12 cellular contexts compared by ENCODE assay signal in the genomic region with DNA sequence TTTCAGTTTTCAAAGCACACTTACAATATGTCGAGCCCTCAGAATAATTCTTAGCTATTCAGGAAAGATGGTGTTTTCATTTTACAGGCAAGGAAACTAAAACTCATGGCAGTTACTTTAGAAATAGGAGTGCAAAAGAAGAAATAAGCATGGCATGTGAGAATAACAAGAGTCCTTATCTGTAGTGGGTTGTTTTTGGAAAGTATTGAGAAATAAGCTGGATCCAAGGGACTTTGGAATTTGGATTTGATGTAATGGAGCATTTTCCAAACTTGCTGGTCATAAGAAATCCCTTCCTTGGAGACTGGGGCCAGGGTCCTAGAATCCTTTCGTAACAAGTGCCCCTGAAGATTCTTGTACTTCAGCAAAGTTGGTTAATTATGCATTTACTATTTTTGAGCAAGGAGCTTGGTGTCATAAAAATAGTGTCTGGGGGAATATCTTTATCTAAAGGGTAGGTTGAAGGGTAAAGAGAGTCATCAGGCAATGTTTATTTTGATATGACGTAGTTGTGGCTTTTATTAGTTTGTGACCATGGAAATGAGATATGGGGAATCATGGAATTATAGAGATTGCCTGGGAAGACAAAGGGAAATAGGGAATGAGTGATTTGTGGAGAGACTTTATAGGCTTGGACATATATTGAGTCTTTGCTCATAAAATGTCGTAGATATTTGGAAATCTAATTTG. TPM values are rescaled to one million over a fixed set of nuclear protein-coding genes. Genes with fewer than 3 reads are reported as not detected.
DNase-seq lines count a peak whose midpoint lies in the region; ATAC-seq, FAIRE-seq and TF ChIP-seq lines count a peak whose summit lies in the region.
"Had no signal": no experiment of that assay in that cellular context is flagged by ENCODE, and none has a peak within 500 bp of the region (broad histone marks: within the 10 kb centered on the region; RNA-seq: fewer than 3 reads in every experiment).

No MANE protein-coding gene starts in this region.

- TF ChIP-seq CTCF in WTC11 (IDR thresholded peaks at IDR 0.05) (no peak), heart right ventricle (IDR thresholded peaks at IDR 0.05) (no peak), smooth muscle cell (IDR thresholded peaks at IDR 0.05; ENCODE audit: borderline replicate concordance, insufficient read depth, poor library complexity, severe bottlenecking) (no peak), body of pancreas (IDR thresholded peaks at IDR 0.05) (no peak)

- ATAC-seq in WTC11 (no peak), heart right ventricle (peak in 7 of 8 donors; percentile 42 to 67 (median 48)), HG03196 (IDR thresholded peaks at IDR 0.05; ENCODE audit: unreplicated experiment) (no peak), body of pancreas (no peak)
- ATAC-seq: HCT116 had no signal

- FAIRE-seq in H54 (lab: Jason Lieb, UNC): peak; percentile 45

- POLR2A ChIA-PET in WTC11 (lab: Charles Lee): no interaction called here

- H3K27ac Mint-ChIP-seq in WTC11: peak overlapping the region; percentile 67; the same call in 1 of the 2 replicates

- intact Hi-C loops in heart right ventricle (cut with DNase I) (loop anchor here in 1 of 10 donors (5.0 kb wide), 1 partner anchor 34 kb away; no protein-coding TSS in a partner anchor), body of pancreas (cut with DNase I) (no loop called here)

- H3K36me3 ChIP-seq in heart right ventricle: no peaks in the 10 kb centered on the region
- no peaks in the 10 kb centered on the region for H3K36me3 ChIP-seq in smooth muscle cell (ENCODE audit: low read depth)
- no peaks in the 10 kb centered on the region for H3K36me3 ChIP-seq in MG63
- H3K36me3 ChIP-seq in body of pancreas (replicated peaks in 1 of 2; ENCODE audit: insufficient read depth in 1 of 2, low read depth in 2 of 2): no peaks in the 10 kb centered on the region

- DNase-seq in H54 (ENCODE audit: insufficient read length, low spot score): no peak
- DNase-seq in WTC11 (ENCODE audit: low spot score): no peak
- no peak for DNase-seq in heart right ventricle
- no peak for DNase-seq in smooth muscle cell (lab: John Stamatoyannopoulos, UW; ENCODE audit: unreplicated experiment)
- DNase-seq in MG63: no peak
- no peak for DNase-seq in body of pancreas
- DNase-seq: activated CD4-positive, alpha-beta T cell treated with anti-CD3 and anti-CD28 coated beads, Interleukin-2, amount 50 U/mL, for 4 hours; NCI-H187 treated with DMSO at 0.1 percent for 48 hours had no signal

- H3K36me3 Mint-ChIP-seq in WTC11: no peaks in the 10 kb centered on the region
- H3K36me3 Mint-ChIP-seq: brain had no signal

- H3K4me3 Mint-ChIP-seq in WTC11: no peak overlapping the region
- H3K4me3 Mint-ChIP-seq: brain had no signal

- H3K4me1 ChIP-seq in heart right ventricle (peaks cover 2 to 97% (median 77%) of the 10 kb centered on the region in 9 donors), smooth muscle cell (ENCODE audit: low read depth) (peaks cover 5% of the 10 kb centered on the region), body of pancreas (peaks cover 25% of the 10 kb centered on the region)

- H3K27me3 Mint-ChIP-seq in WTC11 (ENCODE audit: low read depth): no peaks in the 10 kb centered on the region
- H3K27me3 Mint-ChIP-seq: brain had no signal

- H4K20me1 ChIP-seq in smooth muscle cell (ENCODE audit: low read depth): peaks cover 96% of the 10 kb centered on the region

- H3K9me3 ChIP-seq in heart right ventricle: no peaks in the 10 kb centered on the region
- H3K9me3 ChIP-seq in smooth muscle cell (replicated peaks; ENCODE audit: low read depth): no peaks in the 10 kb centered on the region
- H3K9me3 ChIP-seq in MG63: no peaks in the 10 kb centered on the region
- H3K9me3 ChIP-seq in body of pancreas: no peaks in the 10 kb centered on the region

- H3K4me2 ChIP-seq in smooth muscle cell: peak overlapping the region; percentile 68

- no peak overlapping the region for H2AFZ ChIP-seq in smooth muscle cell (ENCODE audit: low read depth)

- peak overlapping the region; percentile 47 for H3K9ac ChIP-seq in smooth muscle cell (ENCODE audit: low read depth)

- no peaks in the 10 kb centered on the region for H3K27me3 ChIP-seq in heart right ventricle
- no peaks in the 10 kb centered on the region for H3K27me3 ChIP-seq in smooth muscle cell (ENCODE audit: low read depth)
- H3K27me3 ChIP-seq in MG63: no peaks in the 10 kb centered on the region
- no peaks in the 10 kb centered on the region for H3K27me3 ChIP-seq in body of pancreas

- CTCF ChIA-PET in WTC11 (lab: Charles Lee): interaction anchor here (0.7 to 1.7 kb wide), 4 partner anchors 8 to 16 kb away, joined by 3 to 6 read pairs (median 4); no protein-coding TSS in a partner anchor

- H3F3A ChIP-seq in smooth muscle cell (ENCODE audit: low read depth): peaks cover 7% of the 10 kb centered on the region

- H3K27ac ChIP-seq in heart right ventricle: peak overlapping the region in 9 of 10 donors; percentile 42 to 77 (median 52)
- H3K27ac ChIP-seq in smooth muscle cell (ENCODE audit: low read depth): peak overlapping the region; percentile 94
- no peak overlapping the region for H3K27ac ChIP-seq in body of pancreas
- H3K27ac ChIP-seq: HL-60 had no signal

- peaks cover 99% of the 10 kb centered on the region for H3K79me2 ChIP-seq in smooth muscle cell (ENCODE audit: low read depth)

- no peak overlapping the region for H3K4me3 ChIP-seq in heart right ventricle
- H3K4me3 ChIP-seq in smooth muscle cell: no peak overlapping the region
- H3K4me3 ChIP-seq in MG63: no peak overlapping the region
- no peak overlapping the region for H3K4me3 ChIP-seq in body of pancreas

- WGBS in heart right ventricle, 2 donors: 60 to 67% methylated on average over 4 of the region's 4 CpGs
- 37% methylated on average over 4 of the region's 4 CpGs for WGBS in smooth muscle cell (ENCODE audit: low lambda C conversion rate)
- 69 to 70% methylated on average over 4 of the region's 4 CpGs for WGBS in body of pancreas, 2 donors

- peaks cover 35% of the 10 kb centered on the region for H3K4me1 Mint-ChIP-seq in WTC11

- TF ChIP-seq POLR2A in H54 (IDR thresholded peaks at IDR 0.05; ENCODE audit: low read depth, low read length): no peak
- no peak for TF ChIP-seq POLR2A in body of pancreas (IDR thresholded peaks at IDR 0.05)

- no peaks in the 10 kb centered on the region for H3K9me3 Mint-ChIP-seq in WTC11
- H3K9me3 Mint-ChIP-seq: brain had no signal

TF ChIP-seq in WTC11, 78 proteins besides CTCF, POLR2A, EP300 and RAD21:
- no peak for TF ChIP-seq IRF2 (CRISPR knock-in tag; IDR thresholded peaks at IDR 0.05; ENCODE audit: borderline replicate concordance, low read depth)
- TF ChIP-seq, protein P1, sequence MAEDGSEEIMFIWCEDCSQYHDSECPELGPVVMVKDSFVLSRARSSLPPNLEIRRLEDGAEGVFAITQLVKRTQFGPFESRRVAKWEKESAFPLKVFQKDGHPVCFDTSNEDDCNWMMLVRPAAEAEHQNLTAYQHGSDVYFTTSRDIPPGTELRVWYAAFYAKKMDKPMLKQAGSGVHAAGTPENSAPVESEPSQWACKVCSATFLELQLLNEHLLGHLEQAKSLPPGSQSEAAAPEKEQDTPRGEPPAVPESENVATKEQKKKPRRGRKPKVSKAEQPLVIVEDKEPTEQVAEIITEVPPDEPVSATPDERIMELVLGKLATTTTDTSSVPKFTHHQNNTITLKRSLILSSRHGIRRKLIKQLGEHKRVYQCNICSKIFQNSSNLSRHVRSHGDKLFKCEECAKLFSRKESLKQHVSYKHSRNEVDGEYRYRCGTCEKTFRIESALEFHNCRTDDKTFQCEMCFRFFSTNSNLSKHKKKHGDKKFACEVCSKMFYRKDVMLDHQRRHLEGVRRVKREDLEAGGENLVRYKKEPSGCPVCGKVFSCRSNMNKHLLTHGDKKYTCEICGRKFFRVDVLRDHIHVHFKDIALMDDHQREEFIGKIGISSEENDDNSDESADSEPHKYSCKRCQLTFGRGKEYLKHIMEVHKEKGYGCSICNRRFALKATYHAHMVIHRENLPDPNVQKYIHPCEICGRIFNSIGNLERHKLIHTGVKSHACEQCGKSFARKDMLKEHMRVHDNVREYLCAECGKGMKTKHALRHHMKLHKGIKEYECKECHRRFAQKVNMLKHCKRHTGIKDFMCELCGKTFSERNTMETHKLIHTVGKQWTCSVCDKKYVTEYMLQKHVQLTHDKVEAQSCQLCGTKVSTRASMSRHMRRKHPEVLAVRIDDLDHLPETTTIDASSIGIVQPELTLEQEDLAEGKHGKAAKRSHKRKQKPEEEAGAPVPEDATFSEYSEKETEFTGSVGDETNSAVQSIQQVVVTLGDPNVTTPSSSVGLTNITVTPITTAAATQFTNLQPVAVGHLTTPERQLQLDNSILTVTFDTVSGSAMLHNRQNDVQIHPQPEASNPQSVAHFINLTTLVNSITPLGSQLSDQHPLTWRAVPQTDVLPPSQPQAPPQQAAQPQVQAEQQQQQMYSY (CRISPR knock-in tag; IDR thresholded peaks at IDR 0.05): no peak
- TF ChIP-seq ESRRA (CRISPR knock-in tag; IDR thresholded peaks at IDR 0.05; ENCODE audit: borderline replicate concordance): no peak
TF ChIP-seq in WTC11: peak in this region for 0.

RNA-seq across cellular contexts. Expression of a gene that starts 53.9 kb away (rescaled TPM):
- total RNA-seq in WTC11 (2021) (118 to 126 TPM (median 123 TPM) in 3 replicates), heart right ventricle (100 to 1,000 TPM; 280 to 408 (median 326) TPM), smooth muscle cell (95.0 and 104 TPM in 2 replicates), body of pancreas (10 to 100 TPM; 56.6 to 96.6 TPM)
- polyA plus RNA-seq in heart right ventricle (10 to 100 TPM; 43.5 to 70.9 TPM), smooth muscle cell (42.2 and 62.5 TPM in 2 replicates)
- 21.6 and 25.0 TPM in 2 replicates for total RNA-seq in MG63 (2014; rRNA removed; shearing (Covaris generic); ENCODE audit: low replicate concordance)

Comparison
In these comparisons a context has a peak if more than half of its experiments do, and no peak if none do; other contexts are left out.
1. ATAC-seq: peak in heart right ventricle (7 of 8); none in WTC11 (single experiment), HG03196 (single experiment) and body of pancreas (single experiment).
2. H3K27ac ChIP-seq: peak in heart right ventricle (9 of 10) and smooth muscle cell (single experiment); none in body of pancreas (0 of 4).